Comparison of ENCODE assay signal across 12 cellular contexts in genomic region chr19:47646924-47647323, GRCh38.
"Had no signal": no experiment of that assay in that cellular context is flagged by ENCODE, and none has a peak within 500 bp of the region (broad histone marks: within the 10 kb centered on the region; RNA-seq: fewer than 3 reads in every experiment).

No MANE protein-coding gene starts in this region.

- H3K27me3 Mint-ChIP-seq: activated T-helper 17 cell treated with anti-CD3 and anti-CD28 coated beads, Interleukin-2, amount 50 U/mL, for 72 hours; naive thymus-derived CD4-positive, alpha-beta T cell; stimulated activated naive CD8-positive, alpha-beta T cell treated with anti-CD3 and anti-CD28 coated beads, Interleukin-15, amount 100 ng/mL, for 72 hours had no signal

- H3K27ac ChIP-seq: spleen, testis had no signal

- H3K27ac Mint-ChIP-seq: activated T-helper 17 cell treated with anti-CD3 and anti-CD28 coated beads, Interleukin-2, amount 50 U/mL, for 72 hours had no signal

- ATAC-seq: activated T-helper 17 cell treated with anti-CD3 and anti-CD28 coated beads, Interleukin-2, amount 50 U/mL, for 72 hours; heart left ventricle; naive thymus-derived CD4-positive, alpha-beta T cell; sciatic nerve; stimulated activated naive CD8-positive, alpha-beta T cell treated with anti-CD3 and anti-CD28 coated beads, Interleukin-15, amount 100 ng/mL, for 72 hours had no signal

- H3K27me3 ChIP-seq: dorsolateral prefrontal cortex, heart left ventricle, spleen, testis had no signal

- H3K9me3 Mint-ChIP-seq: activated T-helper 17 cell treated with anti-CD3 and anti-CD28 coated beads, Interleukin-2, amount 50 U/mL, for 72 hours had no signal

- H3K9me3 ChIP-seq: testis had no signal

- DNase-seq: activated CD4-positive, alpha-beta T cell treated with anti-CD3 and anti-CD28 coated beads, Interleukin-2, amount 50 U/mL, for 48 hours; activated CD4-positive, CD25-positive, alpha-beta regulatory T cell treated with anti-CD3 and anti-CD28 coated beads, Interleukin-2, amount 50 U/mL, for 72 hours; activated naive CD4-positive, alpha-beta T cell treated with Interleukin-2 at 50 U/mL for 16 hours; dorsolateral prefrontal cortex; endodermal cell; heart left ventricle; naive thymus-derived CD4-positive, alpha-beta T cell; spleen; stimulated activated naive CD8-positive, alpha-beta T cell treated with anti-CD3 and anti-CD28 coated beads, Interleukin-15, amount 100 ng/mL, for 72 hours; testis had no signal

- H3K4me3 ChIP-seq: dorsolateral prefrontal cortex, heart left ventricle, spleen, testis had no signal

- H3K4me3 Mint-ChIP-seq: activated T-helper 17 cell treated with anti-CD3 and anti-CD28 coated beads, Interleukin-2, amount 50 U/mL, for 72 hours; stimulated activated naive CD8-positive, alpha-beta T cell treated with anti-CD3 and anti-CD28 coated beads, Interleukin-15, amount 100 ng/mL, for 72 hours had no signal
